ENCODE assay signal across 17 cellular contexts in the genomic region with DNA sequence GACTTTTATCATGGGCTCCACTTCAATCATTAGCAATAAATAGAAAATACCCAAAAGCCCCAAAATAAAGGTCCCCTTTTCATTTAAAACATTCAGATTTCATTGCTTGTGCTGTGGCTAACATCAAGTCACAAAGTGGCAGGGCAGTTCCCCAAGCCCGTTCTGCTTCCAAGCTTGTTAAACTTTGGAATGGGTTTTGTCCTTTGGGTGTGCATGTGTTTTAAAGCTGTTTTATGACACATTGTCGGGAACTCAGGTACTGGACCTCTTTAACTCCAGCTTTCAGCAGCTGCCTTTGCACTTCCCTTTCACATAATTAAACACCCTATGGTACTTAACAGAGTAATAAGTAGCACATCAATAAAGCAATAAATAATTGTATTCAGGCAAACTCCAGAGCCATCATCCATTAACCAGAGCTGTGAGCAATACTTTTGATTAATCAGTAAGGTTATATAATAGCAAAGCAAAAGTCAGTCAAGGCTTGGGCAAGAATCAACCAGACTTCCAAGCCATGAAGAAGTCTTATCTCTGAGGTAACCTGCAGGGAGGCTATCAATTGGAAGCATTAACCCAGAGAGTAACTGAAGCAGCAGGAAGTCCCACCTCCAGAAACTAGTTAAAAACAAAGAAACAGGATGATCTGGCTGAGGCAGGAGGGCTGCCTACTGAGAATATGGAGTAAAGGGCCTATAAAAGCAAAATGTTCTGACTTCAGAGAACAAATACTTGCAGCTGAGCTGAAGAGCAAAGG.
"Had no signal": no experiment of that assay in that cellular context is flagged by ENCODE, and none has a peak within 500 bp of the region (broad histone marks: within the 10 kb centered on the region; RNA-seq: fewer than 3 reads in every experiment).

No MANE protein-coding gene starts in this region.

- DNase-seq: activated B cell treated with CpG ODN at 0.5 μM for 24 hours; activated CD4-positive, alpha-beta T cell treated with anti-CD3 and anti-CD28 coated beads for 48 hours; activated CD8-positive, alpha-beta T cell treated with anti-CD3 and anti-CD28 coated beads for 36 hours; activated gamma-delta T cell; activated T-cell treated with anti-CD3 and anti-CD28 coated beads, Interleukin-2, amount 50 U/mL, for 4 hours; amygdala; central memory CD4-positive, alpha-beta T cell; stimulated activated CD4-positive, alpha-beta T cell treated with anti-CD3 and anti-CD28 coated beads, Interleukin-2, amount 100 ng/mL, for 48 hours; stimulated activated naive B cell treated with anti-CD40 and anti-IgM and Interleukin-4, amounts not matched to agents 10 μg/mL and 1 μg/mL and 100 μg/mL, for 72 hours; T-helper 2 cell; tibial artery had no signal

- H3K9me3 ChIP-seq: tibial artery, vagina had no signal

- H3K27me3 ChIP-seq: tibial artery, vagina had no signal

- H3K27me3 Mint-ChIP-seq: activated B cell treated with CpG ODN at 0.5 μM for 24 hours; activated CD8-positive, alpha-beta T cell treated with anti-CD3 and anti-CD28 coated beads for 36 hours; activated naive CD8-positive, alpha-beta T cell; stimulated activated naive B cell treated with anti-CD40 and anti-IgM and Interleukin-4, amounts not matched to agents 10 μg/mL and 1 μg/mL and 100 μg/mL, for 72 hours had no signal

- H3K79me2 ChIP-seq: parathyroid adenoma had no signal

- H3K27ac ChIP-seq: parathyroid adenoma, tibial artery, vagina had no signal

- H3K36me3 Mint-ChIP-seq: activated naive CD8-positive, alpha-beta T cell; brain had no signal

- H3K27ac Mint-ChIP-seq: activated B cell treated with CpG ODN at 0.5 μM for 24 hours; activated CD8-positive, alpha-beta T cell treated with anti-CD3 and anti-CD28 coated beads for 36 hours; activated naive CD8-positive, alpha-beta T cell; dendritic cell treated with granulocyte-macrophage colony-stimulating factor and Interleukin-4, amounts not matched to agents 40 ng/mL and 50 ng/mL, for 4 days; stimulated activated naive B cell treated with anti-CD40 and anti-IgM and Interleukin-4, amounts not matched to agents 10 μg/mL and 1 μg/mL and 100 μg/mL, for 72 hours had no signal

- H3K9ac ChIP-seq: parathyroid adenoma had no signal

- H3K4me1 ChIP-seq: parathyroid adenoma, vagina had no signal

- H3K4me3 Mint-ChIP-seq: activated B cell treated with CpG ODN at 0.5 μM for 24 hours; activated CD8-positive, alpha-beta T cell treated with anti-CD3 and anti-CD28 coated beads for 36 hours; activated naive CD8-positive, alpha-beta T cell; activated T-cell treated with anti-CD3 and anti-CD28 coated beads, Interleukin-2, amount 50 U/mL, for 4 hours; brain; dendritic cell treated with granulocyte-macrophage colony-stimulating factor and Interleukin-4, amounts not matched to agents 40 ng/mL and 50 ng/mL, for 4 days; stimulated activated naive B cell treated with anti-CD40 and anti-IgM and Interleukin-4, amounts not matched to agents 10 μg/mL and 1 μg/mL and 100 μg/mL, for 72 hours had no signal

- H3K4me1 Mint-ChIP-seq: brain had no signal

- H2AFZ ChIP-seq: parathyroid adenoma had no signal

- H3K9me3 Mint-ChIP-seq: activated B cell treated with CpG ODN at 0.5 μM for 24 hours; activated CD8-positive, alpha-beta T cell treated with anti-CD3 and anti-CD28 coated beads for 36 hours; activated T-cell treated with anti-CD3 and anti-CD28 coated beads, Interleukin-2, amount 50 U/mL, for 4 hours; dendritic cell treated with granulocyte-macrophage colony-stimulating factor and Interleukin-4, amounts not matched to agents 40 ng/mL and 50 ng/mL, for 4 days had no signal

- ATAC-seq: activated CD8-positive, alpha-beta T cell treated with anti-CD3 and anti-CD28 coated beads for 36 hours; activated T-cell treated with anti-CD3 and anti-CD28 coated beads, Interleukin-2, amount 50 U/mL, for 4 hours; esophagus mucosa had no signal

- H3K36me3 ChIP-seq: tibial artery, vagina had no signal

- H3K4me3 ChIP-seq: tibial artery, vagina had no signal
